8 cellular contexts compared by ENCODE assay signal in genomic region chr12:48814313-48815280, GRCh38. TPM values are rescaled to one million over a fixed set of nuclear protein-coding genes. Genes with fewer than 3 reads are reported as not detected.
DNase-seq lines count a peak whose midpoint lies in the region; ATAC-seq and TF ChIP-seq lines count a peak whose summit lies in the region.

No MANE protein-coding gene starts in this region.

- no peaks in the 10 kb centered on the region for H3K9me3 ChIP-seq in neuron (ENCODE audit: low read length)

- peak; percentile 73 for ATAC-seq in GM19455 (IDR thresholded peaks at IDR 0.05; ENCODE audit: unreplicated experiment)

- TF ChIP-seq CTCF in foreskin fibroblast (IDR thresholded peaks at IDR 0.05; ENCODE audit: low read depth, low read length), result peak; percentile 98

- peak; percentile 96 for DNase-seq in D341Med (ENCODE audit: low spot score)
- DNase-seq in HK-2 (ENCODE audit: unreplicated experiment), result peak; percentile 85
- peak; percentile 62 for DNase-seq in activated effector memory CD4-positive, alpha-beta T cell treated with Interleukin-2 at 50 U/mL for 16 hours
- peak; percentile 82 to 96 for DNase-seq in foreskin fibroblast
- peak; percentile 50 for DNase-seq in superior temporal gyrus (ENCODE audit: extremely low spot score)

- H3K36me3 ChIP-seq in neuron (ENCODE audit: insufficient read depth, low read length), result no peaks in the 10 kb centered on the region

- H2AFZ ChIP-seq in neuron (ENCODE audit: low read depth, low read length), result peak overlapping the region; percentile 81

- peaks cover 43% of the 10 kb centered on the region for H3K4me1 ChIP-seq in neuron (ENCODE audit: insufficient read depth, low read length)

- peak overlapping the region; percentile 82 to 95 for H3K4me3 ChIP-seq in foreskin fibroblast (ENCODE audit: low read depth in 1 of 2, low read length in 2 of 2)
- peak overlapping the region; percentile 54 for H3K4me3 ChIP-seq in neuron (ENCODE audit: low read length)

- no peaks in the 10 kb centered on the region for H3K27me3 ChIP-seq in neuron (ENCODE audit: insufficient read depth, low read length)

TF ChIP-seq in PFSK-1, 5 proteins besides CTCF, POLR2A, EP300 and RAD21:
- TF ChIP-seq SIN3A (IDR thresholded peaks at IDR 0.05; ENCODE audit: borderline replicate concordance, insufficient read depth, low read length) (peak; percentile 75; the same call in 1 of the 2 replicates), TAF1 (IDR thresholded peaks at IDR 0.05; ENCODE audit: borderline replicate concordance, insufficient read depth, low read length) (0 out of 2 replicates have a peak, but pooled peaks have one; percentile 31), POLR2AphosphoS5 (IDR thresholded peaks at IDR 0.05; ENCODE audit: low read depth, low read length) (no peak; the same call in none of the 2 replicates), FOXP2 (optimal IDR thresholded peaks at IDR 0.05; ENCODE audit: borderline replicate concordance, extremely low read depth, extremely low read length, insufficient read depth) (peak; percentile 86)
- TF ChIP-seq, protein P1, sequence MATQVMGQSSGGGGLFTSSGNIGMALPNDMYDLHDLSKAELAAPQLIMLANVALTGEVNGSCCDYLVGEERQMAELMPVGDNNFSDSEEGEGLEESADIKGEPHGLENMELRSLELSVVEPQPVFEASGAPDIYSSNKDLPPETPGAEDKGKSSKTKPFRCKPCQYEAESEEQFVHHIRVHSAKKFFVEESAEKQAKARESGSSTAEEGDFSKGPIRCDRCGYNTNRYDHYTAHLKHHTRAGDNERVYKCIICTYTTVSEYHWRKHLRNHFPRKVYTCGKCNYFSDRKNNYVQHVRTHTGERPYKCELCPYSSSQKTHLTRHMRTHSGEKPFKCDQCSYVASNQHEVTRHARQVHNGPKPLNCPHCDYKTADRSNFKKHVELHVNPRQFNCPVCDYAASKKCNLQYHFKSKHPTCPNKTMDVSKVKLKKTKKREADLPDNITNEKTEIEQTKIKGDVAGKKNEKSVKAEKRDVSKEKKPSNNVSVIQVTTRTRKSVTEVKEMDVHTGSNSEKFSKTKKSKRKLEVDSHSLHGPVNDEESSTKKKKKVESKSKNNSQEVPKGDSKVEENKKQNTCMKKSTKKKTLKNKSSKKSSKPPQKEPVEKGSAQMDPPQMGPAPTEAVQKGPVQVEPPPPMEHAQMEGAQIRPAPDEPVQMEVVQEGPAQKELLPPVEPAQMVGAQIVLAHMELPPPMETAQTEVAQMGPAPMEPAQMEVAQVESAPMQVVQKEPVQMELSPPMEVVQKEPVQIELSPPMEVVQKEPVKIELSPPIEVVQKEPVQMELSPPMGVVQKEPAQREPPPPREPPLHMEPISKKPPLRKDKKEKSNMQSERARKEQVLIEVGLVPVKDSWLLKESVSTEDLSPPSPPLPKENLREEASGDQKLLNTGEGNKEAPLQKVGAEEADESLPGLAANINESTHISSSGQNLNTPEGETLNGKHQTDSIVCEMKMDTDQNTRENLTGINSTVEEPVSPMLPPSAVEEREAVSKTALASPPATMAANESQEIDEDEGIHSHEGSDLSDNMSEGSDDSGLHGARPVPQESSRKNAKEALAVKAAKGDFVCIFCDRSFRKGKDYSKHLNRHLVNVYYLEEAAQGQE (IDR thresholded peaks at IDR 0.05; ENCODE audit: insufficient read depth in 1 of 2, low read depth in 2 of 2, low read length in 2 of 2), result peak in 1 of 2 experiments; percentile 44; a peak in 1 of 4 replicates

RNA-seq across cellular contexts. Expression of gene CACNB3, which starts 3.7 kb away (rescaled TPM):
- polyA plus RNA-seq in PFSK-1 (2012; ENCODE audit: insufficient read length, low read depth), result 38.8 TPM

RNA-seq across cellular contexts. Expression of gene ADCY6, which starts 25.7 kb away (rescaled TPM):
- 36.4 TPM for polyA plus RNA-seq in PFSK-1 (2012; ENCODE audit: insufficient read length, low read depth)

RNA-seq across cellular contexts. Expression of gene DDX23, which starts 37.4 kb away (rescaled TPM):
- 60.8 TPM for polyA plus RNA-seq in PFSK-1 (2012; ENCODE audit: insufficient read length, low read depth)

RNA-seq across cellular contexts. Expression of gene RND1, which starts 51.1 kb away (rescaled TPM):
- polyA plus RNA-seq in PFSK-1 (2012; ENCODE audit: insufficient read length, low read depth), result not detected

Comparison
In these comparisons a context has a peak if more than half of its experiments do, and no peak if none do; other contexts are left out.
1. Peak in every context shown above with its lines: DNase-seq, ATAC-seq and H3K4me3 ChIP-seq.